21 cellular contexts compared by ENCODE assay signal in genomic region chr14:68880581-68881105, GRCh38.
"Had no signal": no experiment of that assay in that cellular context is flagged by ENCODE, and none has a peak within 500 bp of the region (broad histone marks: within the 10 kb centered on the region; RNA-seq: fewer than 3 reads in every experiment).

No MANE protein-coding gene starts in this region.

- H3K9me3 Mint-ChIP-seq: activated naive CD4-positive, alpha-beta T cell treated with anti-CD3 and anti-CD28 coated beads, Interleukin-2, amount 50 U/mL, for 72 hours; activated T-helper 2 cell treated with anti-CD3 and anti-CD28 coated beads, Interferon-gamma antibody, Interleukin-2, Interleukin-4, amounts not matched to agents 10 μg/mL and 5 μg/mL and 100 μg/mL, durations not matched to agents 14 hours and 24 hours and 36 hours; central memory CD8-positive, alpha-beta T cell; mesothelial cell of epicardium; stimulated activated naive CD8-positive, alpha-beta T cell treated with anti-CD3 and anti-CD28 coated beads, Interleukin-15, Interleukin-2, amounts not matched to agents 100 ng/mL and 50 ng/mL, for 24 hours had no signal

- H3K27ac ChIP-seq: brain microvascular endothelial cell, foreskin keratinocyte, lower lobe of right lung, SJSA1, upper lobe of right lung had no signal

- H3K4me3 Mint-ChIP-seq: central memory CD8-positive, alpha-beta T cell; mesothelial cell of epicardium; naive B cell; stimulated activated naive CD8-positive, alpha-beta T cell treated with anti-CD3 and anti-CD28 coated beads, Interleukin-15, Interleukin-2, amounts not matched to agents 100 ng/mL and 50 ng/mL, for 24 hours had no signal

- H3K4me1 ChIP-seq: lower lobe of right lung, SJSA1, upper lobe of right lung had no signal

- H3K36me3 Mint-ChIP-seq: naive B cell had no signal

- H3K27me3 ChIP-seq: brain microvascular endothelial cell, foreskin keratinocyte, heart left ventricle, neutrophil, SJSA1, upper lobe of right lung had no signal

- H3K4me1 Mint-ChIP-seq: central memory CD8-positive, alpha-beta T cell; mesothelial cell of epicardium; naive B cell had no signal

- H3K4me3 ChIP-seq: heart left ventricle, lower lobe of right lung, SJSA1, upper lobe of right lung had no signal

- H3K9me3 ChIP-seq: heart left ventricle, lower lobe of right lung, neutrophil, SJSA1, upper lobe of right lung had no signal

- H3K27me3 Mint-ChIP-seq: central memory CD8-positive, alpha-beta T cell; naive B cell; stimulated activated naive CD8-positive, alpha-beta T cell treated with anti-CD3 and anti-CD28 coated beads, Interleukin-15, Interleukin-2, amounts not matched to agents 100 ng/mL and 50 ng/mL, for 24 hours had no signal

- DNase-seq: activated T-cell treated with anti-CD3 and anti-CD28 coated beads for 4 hours; amygdala; brain microvascular endothelial cell; cortex of kidney; effector CD4-positive, alpha-beta T cell; foreskin keratinocyte; heart left ventricle; left cardiac atrium; lower lobe of right lung; naive B cell; right cardiac atrium; T-helper 9 cell; upper lobe of right lung had no signal

- ATAC-seq: activated CD4-positive, CD25-positive, alpha-beta regulatory T cell treated with anti-CD3 and anti-CD28 coated beads, Interleukin-2, amount 50 U/mL, for 24 hours; activated naive CD4-positive, alpha-beta T cell treated with anti-CD3 and anti-CD28 coated beads, Interleukin-2, amount 50 U/mL, for 72 hours; foreskin keratinocyte; heart left ventricle; left cardiac atrium; lower lobe of right lung; right cardiac atrium; upper lobe of right lung had no signal

- H3K27ac Mint-ChIP-seq: mesothelial cell of epicardium, naive B cell had no signal
